Comparison of ENCODE assay signal across 11 cellular contexts in genomic region chr6:125611573-125612399, GRCh38.
DNase-seq lines count a peak whose midpoint lies in the region; ATAC-seq and TF ChIP-seq lines count a peak whose summit lies in the region.
"Had no signal": no experiment of that assay in that cellular context is flagged by ENCODE, and none has a peak within 500 bp of the region (broad histone marks: within the 10 kb centered on the region; RNA-seq: fewer than 3 reads in every experiment).

No MANE protein-coding gene starts in this region.

- no peak for ATAC-seq in stimulated activated naive B cell treated with anti-CD40 and anti-IgM and Interleukin-4, amounts not matched to agents 10 μg/mL and 1 μg/mL and 100 μg/mL, for 72 hours (replicated peaks)
- no peak for ATAC-seq in HG03196 (IDR thresholded peaks at IDR 0.05; ENCODE audit: unreplicated experiment)
- ATAC-seq: A549 had no signal

- H3K4me1 Mint-ChIP-seq in stimulated activated naive B cell treated with anti-CD40 and anti-IgM and Interleukin-4, amounts not matched to agents 10 μg/mL and 1 μg/mL and 100 μg/mL, for 72 hours: no peaks in the 10 kb centered on the region
- H3K4me1 Mint-ChIP-seq: immature natural killer cell had no signal

- peaks cover 0 to 8% of the 10 kb centered on the region in 2 donors for H3K27me3 Mint-ChIP-seq in stimulated activated naive B cell treated with anti-CD40 and anti-IgM and Interleukin-4, amounts not matched to agents 10 μg/mL and 1 μg/mL and 100 μg/mL, for 72 hours

- H3K4me3 ChIP-seq in cardiac fibroblast (replicated peaks in 1 of 2; ENCODE audit: low read depth in 2 of 2, low read length in 2 of 2) (peak overlapping the region in 1 of 2 donors; percentile 3), subcutaneous abdominal adipose tissue (ENCODE audit: low read depth in 1 of 5, low read length in 5 of 5) (peak overlapping the region; percentile 2 to 57 (median 47))
- H3K4me3 ChIP-seq: A549 had no signal

- DNase-seq in DMS79 treated with DMSO at 0.1 percent for 48 hours (lab: John Stamatoyannopoulos, UW) (peak; percentile 52), DMS79 (lab: John Stamatoyannopoulos, UW) (no peak), cardiac fibroblast (ENCODE audit: low read depth in 2 of 2) (peak; percentile 66 to 72), kidney glomerular epithelial cell (lab: John Stamatoyannopoulos, UW) (peak; percentile 85), UCSD-AML1 (lab: John Stamatoyannopoulos, UW; ENCODE audit: unreplicated experiment) (no peak)
- DNase-seq in stimulated activated naive B cell treated with anti-CD40 and anti-IgM and Interleukin-4, amounts not matched to agents 10 μg/mL and 1 μg/mL and 100 μg/mL, for 72 hours: no peak
- DNase-seq: immature natural killer cell, OCI-M1 had no signal

- H3K36me3 Mint-ChIP-seq in stimulated activated naive B cell treated with anti-CD40 and anti-IgM and Interleukin-4, amounts not matched to agents 10 μg/mL and 1 μg/mL and 100 μg/mL, for 72 hours: peaks cover 0 to 2% of the 10 kb centered on the region in 2 donors

- no peaks in the 10 kb centered on the region for H3K9me3 ChIP-seq in subcutaneous abdominal adipose tissue (ENCODE audit: control insufficient read depth in 5 of 5, low read length in 5 of 5)
- H3K9me3 ChIP-seq: A549 had no signal

- no peak overlapping the region for H3K27ac ChIP-seq in subcutaneous abdominal adipose tissue (ENCODE audit: low read depth, low read length)
- H3K27ac ChIP-seq: A549 had no signal

- no peak overlapping the region for H3K27ac Mint-ChIP-seq in stimulated activated naive B cell treated with anti-CD40 and anti-IgM and Interleukin-4, amounts not matched to agents 10 μg/mL and 1 μg/mL and 100 μg/mL, for 72 hours
- H3K27ac Mint-ChIP-seq: immature natural killer cell had no signal

- H3K4me3 Mint-ChIP-seq in stimulated activated naive B cell treated with anti-CD40 and anti-IgM and Interleukin-4, amounts not matched to agents 10 μg/mL and 1 μg/mL and 100 μg/mL, for 72 hours: no peak overlapping the region
- H3K4me3 Mint-ChIP-seq: immature natural killer cell had no signal

- no peak for TF ChIP-seq CTCF in cardiac fibroblast (IDR thresholded peaks at IDR 0.05; ENCODE audit: low read depth, low read length)

- H3K36me3 ChIP-seq in subcutaneous abdominal adipose tissue (ENCODE audit: control insufficient read depth in 5 of 5, insufficient read depth in 5 of 5, low read length in 5 of 5): no peaks in the 10 kb centered on the region

- H3K9ac ChIP-seq in subcutaneous abdominal adipose tissue (ENCODE audit: low read length in 5 of 5): peak overlapping the region in 2 of 5 donors; percentile 6 to 21

- H3K4me1 ChIP-seq in subcutaneous abdominal adipose tissue (ENCODE audit: control insufficient read depth in 5 of 5, insufficient read depth in 5 of 5, low read length in 5 of 5): peaks cover 0 to 16% (median 11%) of the 10 kb centered on the region in 5 donors
- H3K4me1 ChIP-seq: A549 had no signal

- peaks cover 0 to 10% of the 10 kb centered on the region in 2 donors for H3K9me3 Mint-ChIP-seq in stimulated activated naive B cell treated with anti-CD40 and anti-IgM and Interleukin-4, amounts not matched to agents 10 μg/mL and 1 μg/mL and 100 μg/mL, for 72 hours
- H3K9me3 Mint-ChIP-seq: immature natural killer cell had no signal

- no peaks in the 10 kb centered on the region for H3K27me3 ChIP-seq in subcutaneous abdominal adipose tissue (ENCODE audit: control insufficient read depth in 5 of 5, insufficient read depth in 4 of 5, low read length in 5 of 5)

Comparison
In these comparisons a context has a peak if more than half of its experiments do, and no peak if none do; other contexts are left out.
1. DNase-seq: peak in DMS79 treated with DMSO at 0.1 percent for 48 hours (single experiment), cardiac fibroblast (2 of 2) and kidney glomerular epithelial cell (single experiment); none in DMS79 (single experiment), UCSD-AML1 (single experiment) and stimulated activated naive B cell treated with anti-CD40 and anti-IgM and Interleukin-4, amounts not matched to agents 10 μg/mL and 1 μg/mL and 100 μg/mL, for 72 hours (single experiment).